Comparison of ENCODE assay signal across 12 cellular contexts in genomic region chr3:20256144-20256543, GRCh38.
DNase-seq lines count a peak whose midpoint lies in the region; ATAC-seq lines count a peak whose summit lies in the region.
"Had no signal": no experiment of that assay in that cellular context is flagged by ENCODE, and none has a peak within 500 bp of the region (broad histone marks: within the 10 kb centered on the region; RNA-seq: fewer than 3 reads in every experiment).

No MANE protein-coding gene starts in this region.

- ATAC-seq in GM19043 (IDR thresholded peaks at IDR 0.05; ENCODE audit: low read depth, unreplicated experiment) (peak; percentile 80), HG02759 (IDR thresholded peaks at IDR 0.05; ENCODE audit: unreplicated experiment) (peak; percentile 71)

- no peaks in the 10 kb centered on the region for H3K36me3 ChIP-seq in Karpas-422 (ENCODE audit: insufficient read depth, low read length)

- no peaks in the 10 kb centered on the region for H3K9me3 ChIP-seq in Karpas-422 (ENCODE audit: low read length)

- H3K27me3 ChIP-seq in Karpas-422 (ENCODE audit: low read length): no peaks in the 10 kb centered on the region

- no peaks in the 10 kb centered on the region for H3K79me2 ChIP-seq in Karpas-422 (ENCODE audit: low read length)

- no peak overlapping the region for H3K27ac Mint-ChIP-seq in activated naive CD8-positive, alpha-beta T cell treated with anti-CD3 and anti-CD28 coated beads for 36 hours
- H3K27ac Mint-ChIP-seq: dendritic cell treated with granulocyte-macrophage colony-stimulating factor and Interleukin-4, amounts not matched to agents 40 ng/mL and 50 ng/mL, for 4 days had no signal

- H3K4me3 ChIP-seq in Karpas-422 (ENCODE audit: low read length): no peak overlapping the region

- no peak overlapping the region for H2AFZ ChIP-seq in Karpas-422 (ENCODE audit: low read length)

- H3K4me3 Mint-ChIP-seq in activated naive CD8-positive, alpha-beta T cell treated with anti-CD3 and anti-CD28 coated beads for 36 hours: no peak overlapping the region
- H3K4me3 Mint-ChIP-seq: dendritic cell treated with granulocyte-macrophage colony-stimulating factor and Interleukin-4, amounts not matched to agents 40 ng/mL and 50 ng/mL, for 4 days had no signal

- no peak for DNase-seq in Karpas-422
- DNase-seq in pulmonary artery endothelial cell (ENCODE audit: low read depth, low spot score): peak; percentile 80
- DNase-seq in GF-D8 (lab: John Stamatoyannopoulos, UW): no peak
- no peak for DNase-seq in HuH-7 (ENCODE audit: low spot score)
- no peak for DNase-seq in activated naive CD8-positive, alpha-beta T cell treated with anti-CD3 and anti-CD28 coated beads for 36 hours
- no peak for DNase-seq in NK-92 (lab: John Stamatoyannopoulos, UW; ENCODE audit: unreplicated experiment)
- DNase-seq: DMS 273 treated with DMSO at 0.1 percent for 48 hours, hippocampal formation, NCI-H187 had no signal

- no peaks in the 10 kb centered on the region for H3K27me3 Mint-ChIP-seq in activated naive CD8-positive, alpha-beta T cell treated with anti-CD3 and anti-CD28 coated beads for 36 hours
- H3K27me3 Mint-ChIP-seq: dendritic cell treated with granulocyte-macrophage colony-stimulating factor and Interleukin-4, amounts not matched to agents 40 ng/mL and 50 ng/mL, for 4 days had no signal

- H4K20me1 ChIP-seq in Karpas-422 (ENCODE audit: insufficient read depth, low read depth, low read length): no peaks in the 10 kb centered on the region

- peaks cover 10% of the 10 kb centered on the region for H3K4me1 Mint-ChIP-seq in activated naive CD8-positive, alpha-beta T cell treated with anti-CD3 and anti-CD28 coated beads for 36 hours

- peaks cover 14% of the 10 kb centered on the region for H3K4me1 ChIP-seq in Karpas-422 (ENCODE audit: low read length)

- no peaks in the 10 kb centered on the region for H3K9me2 ChIP-seq in Karpas-422 (replicated peaks; ENCODE audit: insufficient read depth, low read length)

- H3K9ac ChIP-seq in Karpas-422 (ENCODE audit: low read length): no peak overlapping the region

- peaks cover 5% of the 10 kb centered on the region for H3K9me3 Mint-ChIP-seq in activated naive CD8-positive, alpha-beta T cell treated with anti-CD3 and anti-CD28 coated beads for 36 hours

- no peak overlapping the region for H3K27ac ChIP-seq in Karpas-422 (ENCODE audit: low read length)

- H3K4me2 ChIP-seq in Karpas-422 (ENCODE audit: low read depth, low read length, poor library complexity, severe bottlenecking): peak overlapping the region; percentile 49

- peaks cover 15% of the 10 kb centered on the region for H3K36me3 Mint-ChIP-seq in activated naive CD8-positive, alpha-beta T cell treated with anti-CD3 and anti-CD28 coated beads for 36 hours
